27 cellular contexts compared by ENCODE assay signal in genomic region chr1:110134050-110134595, GRCh38. TPM values are rescaled to one million over a fixed set of nuclear protein-coding genes. Genes with fewer than 3 reads are reported as not detected.
DNase-seq lines count a peak whose midpoint lies in the region; TF ChIP-seq lines count a peak whose summit lies in the region.
"Had no signal": no experiment of that assay in that cellular context is flagged by ENCODE, and none has a peak within 500 bp of the region (broad histone marks: within the 10 kb centered on the region; RNA-seq: fewer than 3 reads in every experiment).

No MANE protein-coding gene starts in this region.

- TF ChIP-seq EP300 in neural cell (conservative IDR thresholded peaks at IDR 0.05; ENCODE audit: poor library complexity, severe bottlenecking) (no peak), tibial nerve (IDR thresholded peaks at IDR 0.05) (no peak)

- TF ChIP-seq POLR2A in tibial nerve (IDR thresholded peaks at IDR 0.05): no peak

- CTCF ChIA-PET in activated naive CD4-positive, alpha-beta T cell treated with anti-CD3 and anti-CD28 coated beads, Interleukin-2, amount 10 ng/mL, durations not matched to agents 7 days and 5 days (lab: Charles Lee): interaction anchor here (0.9 kb wide), 1 partner anchor 17 kb away, joined by 3 read pairs; no protein-coding TSS in a partner anchor
- CTCF ChIA-PET in activated naive CD4-positive, alpha-beta T cell treated with anti-CD3 and anti-CD28 coated beads for 36 hours (lab: Charles Lee): interaction anchor here (0.9 to 1.5 kb wide), 2 partner anchors 18 to 72 kb away, joined by 3 to 4 read pairs; no protein-coding TSS in a partner anchor
- CTCF ChIA-PET in activated CD4-positive, alpha-beta memory T cell treated with anti-CD3 and anti-CD28 coated beads for 36 hours (lab: Charles Lee): no interaction called here

- H3K4me3 Mint-ChIP-seq in activated naive CD4-positive, alpha-beta T cell treated with anti-CD3 and anti-CD28 coated beads, Interleukin-2, amount 10 ng/mL, durations not matched to agents 7 days and 5 days: no peak overlapping the region
- no peak overlapping the region for H3K4me3 Mint-ChIP-seq in activated naive CD4-positive, alpha-beta T cell treated with anti-CD3 and anti-CD28 coated beads for 36 hours
- H3K4me3 Mint-ChIP-seq in activated CD4-positive, alpha-beta memory T cell treated with anti-CD3 and anti-CD28 coated beads for 36 hours: no peak overlapping the region
- H3K4me3 Mint-ChIP-seq: activated CD4-positive, alpha-beta T cell treated with anti-CD3 and anti-CD28 coated beads for 36 hours; activated naive CD8-positive, alpha-beta T cell; activated T-helper 1 cell treated with anti-CD3 and anti-CD28 coated beads, Interleukin-12 subunit alpha, Interleukin-12 subunit beta, Interleukin-2, Interleukin-4 antibody, amounts not matched to agents 30 ng/mL and 10 ng/mL and 1 ng/mL, durations not matched to agents 14 hours and 24 hours and 36 hours; naive B cell had no signal

- H3K9ac ChIP-seq in neural cell (ENCODE audit: low read length): no peak overlapping the region

- H3K36me3 Mint-ChIP-seq in activated naive CD4-positive, alpha-beta T cell treated with anti-CD3 and anti-CD28 coated beads, Interleukin-2, amount 10 ng/mL, durations not matched to agents 7 days and 5 days: no peaks in the 10 kb centered on the region
- no peaks in the 10 kb centered on the region for H3K36me3 Mint-ChIP-seq in activated naive CD4-positive, alpha-beta T cell treated with anti-CD3 and anti-CD28 coated beads for 36 hours (ENCODE audit: low read depth)
- H3K36me3 Mint-ChIP-seq in activated CD4-positive, alpha-beta memory T cell treated with anti-CD3 and anti-CD28 coated beads for 36 hours: no peaks in the 10 kb centered on the region
- H3K36me3 Mint-ChIP-seq: activated naive CD8-positive, alpha-beta T cell; naive B cell had no signal

- no peaks in the 10 kb centered on the region for H4K20me1 ChIP-seq in neural cell (ENCODE audit: insufficient read depth)

- peaks cover 7% of the 10 kb centered on the region for H3F3A ChIP-seq in neural cell (ENCODE audit: insufficient read depth, low read length, poor library complexity, severe bottlenecking)

- H3K4me2 ChIP-seq in neural cell (ENCODE audit: low read length): no peak overlapping the region

- peaks cover 13% of the 10 kb centered on the region for H3K4me1 Mint-ChIP-seq in activated naive CD4-positive, alpha-beta T cell treated with anti-CD3 and anti-CD28 coated beads, Interleukin-2, amount 10 ng/mL, durations not matched to agents 7 days and 5 days
- H3K4me1 Mint-ChIP-seq in activated naive CD4-positive, alpha-beta T cell treated with anti-CD3 and anti-CD28 coated beads for 36 hours (ENCODE audit: low read depth): peaks cover 10% of the 10 kb centered on the region
- peaks cover 8% of the 10 kb centered on the region for H3K4me1 Mint-ChIP-seq in activated CD4-positive, alpha-beta memory T cell treated with anti-CD3 and anti-CD28 coated beads for 36 hours (ENCODE audit: low read depth)

- TF ChIP-seq CTCF in neural cell (IDR thresholded peaks at IDR 0.05; ENCODE audit: poor library complexity, severe bottlenecking): no peak
- no peak for TF ChIP-seq CTCF in tibial nerve (IDR thresholded peaks at IDR 0.05)

- DNase-seq in activated naive CD4-positive, alpha-beta T cell treated with anti-CD3 and anti-CD28 coated beads, Interleukin-2, amount 10 ng/mL, durations not matched to agents 7 days and 5 days: peak; percentile 0
- DNase-seq in activated naive CD4-positive, alpha-beta T cell treated with anti-CD3 and anti-CD28 coated beads for 36 hours: no peak
- DNase-seq in NCI-H2029 treated with DMSO at 0.1 percent for 48 hours (lab: John Stamatoyannopoulos, UW) (peak; percentile 75), NCI-H748 treated with DMSO at 0.1 percent for 48 hours (lab: John Stamatoyannopoulos, UW) (peak; percentile 79), substantia nigra (lab: John Stamatoyannopoulos, UW) (no peak), tibial nerve (ENCODE audit: low spot score in 2 of 2) (no peak)
- DNase-seq in activated CD4-positive, alpha-beta memory T cell treated with anti-CD3 and anti-CD28 coated beads for 36 hours: no peak
- DNase-seq: 8988T; activated CD4-positive, alpha-beta T cell treated with anti-CD3 and anti-CD28 coated beads for 36 hours; Caco-2; cerebellar nuclear complex; effector CD8-positive, alpha-beta T cell; foreskin melanocyte; GOT3; hippocampal formation; left lung; naive B cell; NCI-H1694; NCI-H524 treated with DMSO at 0.1 percent for 48 hours; ovary; upper lobe of left lung had no signal

- no peaks in the 10 kb centered on the region for H3K9me3 Mint-ChIP-seq in activated naive CD4-positive, alpha-beta T cell treated with anti-CD3 and anti-CD28 coated beads, Interleukin-2, amount 10 ng/mL, durations not matched to agents 7 days and 5 days
- H3K9me3 Mint-ChIP-seq in activated naive CD4-positive, alpha-beta T cell treated with anti-CD3 and anti-CD28 coated beads for 36 hours: no peaks in the 10 kb centered on the region
- H3K9me3 Mint-ChIP-seq in activated CD4-positive, alpha-beta memory T cell treated with anti-CD3 and anti-CD28 coated beads for 36 hours: no peaks in the 10 kb centered on the region
- H3K9me3 Mint-ChIP-seq: activated T-helper 1 cell treated with anti-CD3 and anti-CD28 coated beads, Interleukin-12 subunit alpha, Interleukin-12 subunit beta, Interleukin-2, Interleukin-4 antibody, amounts not matched to agents 30 ng/mL and 10 ng/mL and 1 ng/mL, durations not matched to agents 14 hours and 24 hours and 36 hours had no signal

- no peaks in the 10 kb centered on the region for H3K27me3 ChIP-seq in neural cell (ENCODE audit: insufficient read depth, low read depth, low read length)
- peaks cover 0 to 42% of the 10 kb centered on the region in 2 donors for H3K27me3 ChIP-seq in tibial nerve
- H3K27me3 ChIP-seq: ovary had no signal

- WGBS in tibial nerve, 2 donors: 50 to 59% methylated on average over 11 of the region's 11 CpGs

- POLR2A ChIA-PET in activated CD4-positive, alpha-beta memory T cell treated with anti-CD3 and anti-CD28 coated beads for 36 hours (lab: Charles Lee): no interaction called here

- H3K9me3 ChIP-seq in neural cell (ENCODE audit: low read length) (no peaks in the 10 kb centered on the region), tibial nerve (no peaks in the 10 kb centered on the region)
- H3K9me3 ChIP-seq: Caco-2, left lung, ovary, right atrium auricular region, upper lobe of left lung had no signal

- no peak overlapping the region for H2AFZ ChIP-seq in neural cell (ENCODE audit: low read depth, low read length)

- H3K27ac Mint-ChIP-seq in activated naive CD4-positive, alpha-beta T cell treated with anti-CD3 and anti-CD28 coated beads, Interleukin-2, amount 10 ng/mL, durations not matched to agents 7 days and 5 days: no peak overlapping the region
- no peak overlapping the region for H3K27ac Mint-ChIP-seq in activated naive CD4-positive, alpha-beta T cell treated with anti-CD3 and anti-CD28 coated beads for 36 hours
- H3K27ac Mint-ChIP-seq in activated CD4-positive, alpha-beta memory T cell treated with anti-CD3 and anti-CD28 coated beads for 36 hours: no peak overlapping the region
- H3K27ac Mint-ChIP-seq: activated CD4-positive, alpha-beta T cell treated with anti-CD3 and anti-CD28 coated beads for 36 hours; activated naive CD8-positive, alpha-beta T cell; activated T-helper 1 cell treated with anti-CD3 and anti-CD28 coated beads, Interleukin-12 subunit alpha, Interleukin-12 subunit beta, Interleukin-2, Interleukin-4 antibody, amounts not matched to agents 30 ng/mL and 10 ng/mL and 1 ng/mL, durations not matched to agents 14 hours and 24 hours and 36 hours had no signal

- no peak overlapping the region for H3K4me3 ChIP-seq in neural cell (ENCODE audit: low read length)
- H3K4me3 ChIP-seq in tibial nerve: no peak overlapping the region
- H3K4me3 ChIP-seq: left lung, ovary, right atrium auricular region, upper lobe of left lung had no signal

- H3K36me3 ChIP-seq in neural cell (ENCODE audit: insufficient read depth, low read length) (no peaks in the 10 kb centered on the region), tibial nerve (no peaks in the 10 kb centered on the region)
- H3K36me3 ChIP-seq: left lung, ovary, right atrium auricular region, upper lobe of left lung had no signal

- H3K27ac ChIP-seq in neural cell (ENCODE audit: low read length) (peak overlapping the region; percentile 99), substantia nigra (ENCODE audit: low read depth, low read length, poor library complexity, severe bottlenecking) (no peak overlapping the region), tibial nerve (no peak overlapping the region)
- H3K27ac ChIP-seq: left lung, ovary, right atrium auricular region, upper lobe of left lung had no signal

- peaks cover 67% of the 10 kb centered on the region for H3K27me3 Mint-ChIP-seq in activated naive CD4-positive, alpha-beta T cell treated with anti-CD3 and anti-CD28 coated beads, Interleukin-2, amount 10 ng/mL, durations not matched to agents 7 days and 5 days
- H3K27me3 Mint-ChIP-seq in activated naive CD4-positive, alpha-beta T cell treated with anti-CD3 and anti-CD28 coated beads for 36 hours (ENCODE audit: low read depth): peaks cover 39% of the 10 kb centered on the region
- peaks cover 38% of the 10 kb centered on the region for H3K27me3 Mint-ChIP-seq in activated CD4-positive, alpha-beta memory T cell treated with anti-CD3 and anti-CD28 coated beads for 36 hours

- no peaks in the 10 kb centered on the region for H3K79me2 ChIP-seq in neural cell (replicated peaks; ENCODE audit: insufficient read depth, low read length)

- no peaks in the 10 kb centered on the region for H3K9me2 ChIP-seq in neural cell (ENCODE audit: insufficient read depth, low read length)

- peaks cover 0 to 11% (median 0%) of the 10 kb centered on the region in 4 donors for H3K4me1 ChIP-seq in tibial nerve
- H3K4me1 ChIP-seq: Caco-2, left lung had no signal

- intact Hi-C loops in activated naive CD4-positive, alpha-beta T cell treated with anti-CD3 and anti-CD28 coated beads for 36 hours (cut with micrococcal nuclease): no loop called here
- intact Hi-C loops in activated CD4-positive, alpha-beta memory T cell treated with anti-CD3 and anti-CD28 coated beads for 36 hours (cut with micrococcal nuclease): no loop called here

- TF ChIP-seq RAD21 in neural cell (conservative IDR thresholded peaks at IDR 0.05): no peak

TF ChIP-seq in neural cell, 6 proteins besides CTCF, POLR2A, EP300 and RAD21 (continues in another document):
- TF ChIP-seq POLR2AphosphoS5 (IDR thresholded peaks at IDR 0.05): no peak
- TF ChIP-seq SMC3 (conservative IDR thresholded peaks at IDR 0.05; ENCODE audit: poor library complexity): no peak

RNA-seq across cellular contexts. Expression of gene SLC6A17, which starts 16.2 kb away (rescaled TPM):
- under 1 TPM in 1 of 2 experiments, not detected in 1; 0.12 TPM for total RNA-seq in activated naive CD4-positive, alpha-beta T cell treated with anti-CD3 and anti-CD28 coated beads for 36 hours
- 3.5 TPM in 2 replicates for polyA plus RNA-seq in neural cell
- 8.8 and 11.2 TPM in 2 replicates for polyA minus RNA-seq in neural cell
- under 1 TPM in 2 of 4 donors, not detected in 2; under 0.01 to 0.22 TPM for total RNA-seq in tibial nerve
- under 1 TPM; 0.02 to 0.07 TPM for total RNA-seq in activated CD4-positive, alpha-beta memory T cell treated with anti-CD3 and anti-CD28 coated beads for 36 hours
- total RNA-seq: Caco-2, mesenteric fat pad, right atrium auricular region had no signal

RNA-seq across cellular contexts. Expression of gene UBL4B, which starts 21.9 kb away (rescaled TPM):
- total RNA-seq in activated naive CD4-positive, alpha-beta T cell treated with anti-CD3 and anti-CD28 coated beads for 36 hours: not detected
- polyA plus RNA-seq in neural cell: not detected in 2 replicates
- not detected in 2 replicates for polyA minus RNA-seq in neural cell
- total RNA-seq in tibial nerve: under 1 TPM in 1 of 4 donors, not detected in 3; 0.42 TPM
- not detected for total RNA-seq in activated CD4-positive, alpha-beta memory T cell treated with anti-CD3 and anti-CD28 coated beads for 36 hours
- total RNA-seq: activated CD4-positive, alpha-beta T cell treated with anti-CD3 and anti-CD28 coated beads for 36 hours; activated T-helper 1 cell treated with anti-CD3 and anti-CD28 coated beads, Interleukin-12 subunit alpha, Interleukin-12 subunit beta, Interleukin-2, Interleukin-4 antibody, amounts not matched to agents 30 ng/mL and 10 ng/mL and 1 ng/mL, durations not matched to agents 14 hours and 24 hours and 36 hours; Caco-2; esophagus mucosa; left lung; mesenteric fat pad; ovary; right atrium auricular region; upper lobe of left lung had no signal

Comparison
In these comparisons a context has a peak if more than half of its experiments do, and no peak if none do; other contexts are left out.
1. DNase-seq: peak in activated naive CD4-positive, alpha-beta T cell treated with anti-CD3 and anti-CD28 coated beads, Interleukin-2, amount 10 ng/mL, durations not matched to agents 7 days and 5 days (single experiment), NCI-H2029 treated with DMSO at 0.1 percent for 48 hours (single experiment) and NCI-H748 treated with DMSO at 0.1 percent for 48 hours (single experiment); none in activated naive CD4-positive, alpha-beta T cell treated with anti-CD3 and anti-CD28 coated beads for 36 hours (single experiment), substantia nigra (0 of 49), tibial nerve (0 of 2) and activated CD4-positive, alpha-beta memory T cell treated with anti-CD3 and anti-CD28 coated beads for 36 hours (single experiment).